ENCODE assay signal across 8 cellular contexts in the genomic region with DNA sequence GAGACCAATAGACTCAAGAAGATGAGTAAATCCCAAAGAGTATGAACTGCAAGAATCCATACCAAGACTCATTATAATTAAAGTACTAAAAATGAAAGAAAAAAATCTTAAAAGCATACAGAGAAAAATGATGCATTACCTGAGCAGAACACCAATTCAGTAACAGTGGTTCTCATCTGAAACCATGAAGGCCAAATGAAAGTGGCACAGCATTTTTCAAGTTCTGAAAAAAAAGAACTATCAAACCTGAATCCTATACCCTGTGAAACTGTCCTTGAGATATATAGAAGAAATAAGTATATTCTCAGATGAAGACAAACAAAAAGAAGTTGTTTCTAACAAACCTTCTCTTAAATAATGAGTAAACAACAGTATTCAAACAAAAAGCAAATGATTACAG. TPM values are rescaled to one million over a fixed set of nuclear protein-coding genes. Genes with fewer than 3 reads are reported as not detected.
"Had no signal": no experiment of that assay in that cellular context is flagged by ENCODE, and none has a peak within 500 bp of the region (broad histone marks: within the 10 kb centered on the region; RNA-seq: fewer than 3 reads in every experiment).

No MANE protein-coding gene starts in this region.

- H3K36me3 Mint-ChIP-seq: IgD-negative memory B cell had no signal

- H3K27ac Mint-ChIP-seq: IgD-negative memory B cell had no signal

- H3K4me3 ChIP-seq: K562 had no signal

- DNase-seq: IMR-90, KBM-7 had no signal

- H3K27ac ChIP-seq: HL-60 had no signal

- H3K4me3 Mint-ChIP-seq: IgD-negative memory B cell had no signal

- ATAC-seq: HepG2, K562 had no signal

- H3K4me1 Mint-ChIP-seq: IgD-negative memory B cell had no signal

RNA-seq across cellular contexts. Expression of gene TMPRSS11A, which starts 39.6 kb away (rescaled TPM):
- total RNA-seq: HepG2, HT-29, HT1080, IMR-90, K562 had no signal
